ENCODE assay signal across 8 cellular contexts in the genomic region with DNA sequence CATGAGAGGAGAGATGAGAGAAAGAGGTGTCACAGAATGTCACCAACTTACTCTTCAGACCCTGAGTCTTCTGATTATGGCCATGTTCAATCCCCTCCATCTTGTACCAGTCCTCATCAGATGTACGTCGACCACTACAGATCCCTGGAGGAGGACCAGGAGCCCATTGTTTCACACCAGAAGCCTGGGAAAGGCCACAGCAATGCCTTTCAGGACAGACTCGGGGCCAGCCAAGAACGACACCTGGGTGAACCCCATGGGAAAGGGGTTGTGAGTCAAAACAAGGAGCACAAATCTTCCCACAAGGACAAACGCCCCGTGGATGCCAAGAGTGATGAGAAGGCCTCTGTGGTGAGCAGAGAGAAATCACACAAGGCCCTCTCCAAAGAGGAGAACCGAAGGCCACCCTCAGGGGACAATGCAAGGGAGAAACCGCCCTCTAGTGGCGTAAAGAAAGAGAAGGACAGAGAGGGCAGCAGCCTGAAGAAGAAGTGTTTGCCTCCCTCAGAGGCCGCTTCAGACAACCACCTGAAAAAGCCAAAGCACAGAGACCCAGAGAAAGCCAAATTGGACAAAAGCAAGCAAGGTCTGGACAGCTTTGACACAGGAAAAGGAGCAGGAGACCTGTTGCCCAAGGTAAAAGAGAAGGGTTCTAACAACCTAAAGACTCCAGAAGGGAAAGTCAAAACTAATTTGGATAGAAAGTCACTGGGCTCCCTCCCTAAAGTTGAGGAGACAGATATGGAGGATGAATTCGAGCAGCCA. TPM values are rescaled to one million over a fixed set of nuclear protein-coding genes. Genes with fewer than 3 reads are reported as not detected.
DNase-seq lines count a peak whose midpoint lies in the region; ATAC-seq and TF ChIP-seq lines count a peak whose summit lies in the region.

No MANE protein-coding gene starts in this region.

- ATAC-seq in activated naive CD8-positive, alpha-beta T cell treated with anti-CD3 and anti-CD28 coated beads, Interleukin-2, amount 10 ng/mL, durations not matched to agents 7 days and 5 days (ENCODE audit: low read depth) = peak; percentile 74
- no peak for ATAC-seq in HG03108 (IDR thresholded peaks at IDR 0.05; ENCODE audit: unreplicated experiment)

- no peaks in the 10 kb centered on the region for H3K9me3 Mint-ChIP-seq in Calu3 (ENCODE audit: low read depth, unreplicated experiment)
- H3K9me3 Mint-ChIP-seq in activated naive CD8-positive, alpha-beta T cell treated with anti-CD3 and anti-CD28 coated beads, Interleukin-2, amount 10 ng/mL, durations not matched to agents 7 days and 5 days = no peaks in the 10 kb centered on the region

- in situ Hi-C loops in HAP-1 (cut with MboI; ENCODE audit: low sequenced_read_pairs) = loop anchor here (10.0 kb wide), 1 partner anchor 206 kb away; no protein-coding TSS in a partner anchor

- H4K20me1 ChIP-seq in OCI-LY7 (ENCODE audit: insufficient read depth, low read length) = peaks cover 17% of the 10 kb centered on the region

- no peaks in the 10 kb centered on the region for H3K4me1 ChIP-seq in HAP-1
- peaks cover 7% of the 10 kb centered on the region for H3K4me1 ChIP-seq in OCI-LY7 (ENCODE audit: insufficient read depth, low read length, poor library complexity, severe bottlenecking)

- DNase-seq in Calu3 (peak; percentile 50), HAP-1 (ENCODE audit: low spot score in 2 of 2) (peak; percentile 54 to 63), OCI-LY7 (ENCODE audit: low spot score) (peak; percentile 76), hepatic stellate cell (ENCODE audit: low spot score) (peak; percentile 80), amniotic stem cell (lab: John Stamatoyannopoulos, UW) (no peak)
- no peak for DNase-seq in activated naive CD8-positive, alpha-beta T cell treated with anti-CD3 and anti-CD28 coated beads, Interleukin-2, amount 10 ng/mL, durations not matched to agents 7 days and 5 days
- DNase-seq in stimulated activated CD8-positive, alpha-beta memory T cell treated with anti-CD3 and anti-CD28 coated beads, Interleukin-4, amount 100 ng/mL, for 48 hours = peak; percentile 51

- H3K4me3 Mint-ChIP-seq in Calu3 (ENCODE audit: low read depth, unreplicated experiment) = no peak overlapping the region
- no peak overlapping the region for H3K4me3 Mint-ChIP-seq in activated naive CD8-positive, alpha-beta T cell treated with anti-CD3 and anti-CD28 coated beads, Interleukin-2, amount 10 ng/mL, durations not matched to agents 7 days and 5 days

- H3K4me1 Mint-ChIP-seq in Calu3 (ENCODE audit: low read depth, unreplicated experiment) = peaks cover 6% of the 10 kb centered on the region
- peaks cover 19% of the 10 kb centered on the region for H3K4me1 Mint-ChIP-seq in activated naive CD8-positive, alpha-beta T cell treated with anti-CD3 and anti-CD28 coated beads, Interleukin-2, amount 10 ng/mL, durations not matched to agents 7 days and 5 days

- TF ChIP-seq CTCF in Calu3 (IDR thresholded peaks at IDR 0.05; ENCODE audit: unreplicated experiment) (peak; percentile 56), OCI-LY7 (conservative IDR thresholded peaks at IDR 0.05; ENCODE audit: low read length) (peak; percentile 92)

- H3K36me3 ChIP-seq in HAP-1 (replicated peaks) (peaks cover 77% of the 10 kb centered on the region), OCI-LY7 (ENCODE audit: insufficient read depth, low read length) (peaks cover 95% of the 10 kb centered on the region)

- H3K27ac ChIP-seq in OCI-LY7 (ENCODE audit: low read depth, low read length, poor library complexity, severe bottlenecking) = no peak overlapping the region

- POLR2A ChIA-PET in OCI-LY7 (lab: Charles Lee) = interaction anchor here (0.6 kb wide), 1 partner anchor 770 kb away, joined by 3 read pairs; no protein-coding TSS in a partner anchor
- POLR2A ChIA-PET in activated naive CD8-positive, alpha-beta T cell treated with anti-CD3 and anti-CD28 coated beads, Interleukin-2, amount 10 ng/mL, durations not matched to agents 7 days and 5 days (lab: Charles Lee) = interaction anchor here (1.0 to 1.6 kb wide), 2 partner anchors 8 to 27 kb away, joined by 3 to 4 read pairs; partner anchors contain the start of genes ELOA and PITHD1

- TSS peak; percentile 30 for BruUV-seq in Calu3 (replicated peaks; lab: Mats Ljungman, UMichigan)
- TSS peak; percentile 49 for BruUV-seq in OCI-LY7 (replicated peaks; lab: Mats Ljungman, UMichigan)

- H3K27me3 ChIP-seq in HAP-1 (ENCODE audit: low read depth) = no peaks in the 10 kb centered on the region

- H3K4me2 ChIP-seq in OCI-LY7 (ENCODE audit: low read length) = no peak overlapping the region

- H3K9me3 ChIP-seq in HAP-1 (no peaks in the 10 kb centered on the region), OCI-LY7 (ENCODE audit: low read length) (no peaks in the 10 kb centered on the region)

- H2AFZ ChIP-seq in OCI-LY7 (ENCODE audit: low read length) = no peak overlapping the region

- H3K4me3 ChIP-seq in HAP-1 (no peak overlapping the region), OCI-LY7 (ENCODE audit: low read depth, low read length, poor library complexity, severe bottlenecking) (no peak overlapping the region)

- H3K79me2 ChIP-seq in OCI-LY7 (ENCODE audit: insufficient read depth, low read depth, low read length) = peaks cover 43% of the 10 kb centered on the region

- no peaks in the 10 kb centered on the region for H3K27me3 Mint-ChIP-seq in Calu3 (ENCODE audit: unreplicated experiment)
- H3K27me3 Mint-ChIP-seq in activated naive CD8-positive, alpha-beta T cell treated with anti-CD3 and anti-CD28 coated beads, Interleukin-2, amount 10 ng/mL, durations not matched to agents 7 days and 5 days = no peaks in the 10 kb centered on the region

- intact Hi-C loops in Calu3 (cut with micrococcal nuclease; ENCODE audit: unreplicated experiment) (no loop called here), OCI-LY7 (cut with micrococcal nuclease; ENCODE audit: unreplicated experiment) (loop anchor here (1.0 to 5.0 kb wide), 3 partner anchors 34 to 206 kb away; no protein-coding TSS in a partner anchor)

- H3K27ac Mint-ChIP-seq in Calu3 (ENCODE audit: unreplicated experiment) = peak overlapping the region; percentile 48
- no peak overlapping the region for H3K27ac Mint-ChIP-seq in activated naive CD8-positive, alpha-beta T cell treated with anti-CD3 and anti-CD28 coated beads, Interleukin-2, amount 10 ng/mL, durations not matched to agents 7 days and 5 days

- H3K36me3 Mint-ChIP-seq in Calu3 (ENCODE audit: insufficient read depth, unreplicated experiment) = peaks cover 38% of the 10 kb centered on the region
- H3K36me3 Mint-ChIP-seq in activated naive CD8-positive, alpha-beta T cell treated with anti-CD3 and anti-CD28 coated beads, Interleukin-2, amount 10 ng/mL, durations not matched to agents 7 days and 5 days = peaks cover 25% of the 10 kb centered on the region

- CTCF ChIA-PET in Calu3 (lab: Charles Lee) (no interaction called here), OCI-LY7 (lab: Charles Lee; ENCODE audit: unreplicated experiment) (no interaction called here)

- no peaks in the 10 kb centered on the region for H3K9me2 ChIP-seq in OCI-LY7 (ENCODE audit: insufficient read depth, low read length)

RNA-seq across cellular contexts. Expression of gene ELOA, which starts 8.0 kb away (rescaled TPM):
- total RNA-seq in Calu3 (2022) (32.4 and 36.5 TPM in 2 replicates), OCI-LY7 (2022) (35.8 and 41.0 TPM in 2 replicates)
- 24.7 and 29.1 TPM in 2 replicates for total RNA-seq in OCI-LY7 (2014; rRNA removed; shearing (Covaris generic))
- 10 to 100 TPM; 27.0 to 27.7 TPM for total RNA-seq in activated naive CD8-positive, alpha-beta T cell treated with anti-CD3 and anti-CD28 coated beads, Interleukin-2, amount 10 ng/mL, durations not matched to agents 7 days and 5 days

RNA-seq across cellular contexts. Expression of gene PITHD1, which starts 27.0 kb away (rescaled TPM):
- total RNA-seq in Calu3 (2022) (30.6 and 33.0 TPM in 2 replicates), OCI-LY7 (2022) (63.6 and 67.2 TPM in 2 replicates)
- 89.9 and 90.8 TPM in 2 replicates for total RNA-seq in OCI-LY7 (2014; rRNA removed; shearing (Covaris generic))
- 10 to 100 TPM; 64.0 to 64.5 TPM for total RNA-seq in activated naive CD8-positive, alpha-beta T cell treated with anti-CD3 and anti-CD28 coated beads, Interleukin-2, amount 10 ng/mL, durations not matched to agents 7 days and 5 days

RNA-seq across cellular contexts. Expression of gene LYPLA2, which starts 39.7 kb away (rescaled TPM):
- total RNA-seq in Calu3 (2022) (52.0 and 66.5 TPM in 2 replicates), OCI-LY7 (2022) (66.5 and 68.3 TPM in 2 replicates)
- 65.1 and 91.2 TPM in 2 replicates for total RNA-seq in OCI-LY7 (2014; rRNA removed; shearing (Covaris generic))
- total RNA-seq in activated naive CD8-positive, alpha-beta T cell treated with anti-CD3 and anti-CD28 coated beads, Interleukin-2, amount 10 ng/mL, durations not matched to agents 7 days and 5 days = 10 to 100 TPM; 67.0 to 82.5 TPM

RNA-seq across cellular contexts. Expression of gene GALE, which starts 49.3 kb away (rescaled TPM):
- total RNA-seq in Calu3 (2022) = 76.7 and 97.9 TPM in 2 replicates
- 17.9 and 19.6 TPM in 2 replicates for total RNA-seq in OCI-LY7 (2014; rRNA removed; shearing (Covaris generic))
- 16.0 and 16.8 TPM in 2 replicates for total RNA-seq in OCI-LY7 (2022)
- total RNA-seq in activated naive CD8-positive, alpha-beta T cell treated with anti-CD3 and anti-CD28 coated beads, Interleukin-2, amount 10 ng/mL, durations not matched to agents 7 days and 5 days = 10 to 100 TPM; 18.6 to 19.4 TPM

RNA-seq across cellular contexts. Expression of gene RPL11, which starts 59.6 kb away (rescaled TPM):
- total RNA-seq in Calu3 (2022) = 588 and 622 TPM in 2 replicates
- 1,891 and 2,496 TPM in 2 replicates for total RNA-seq in OCI-LY7 (2014; rRNA removed; shearing (Covaris generic))
- 1,767 and 1,774 TPM in 2 replicates for total RNA-seq in OCI-LY7 (2022)
- total RNA-seq in activated naive CD8-positive, alpha-beta T cell treated with anti-CD3 and anti-CD28 coated beads, Interleukin-2, amount 10 ng/mL, durations not matched to agents 7 days and 5 days = 1,000 to 10,000 TPM; 1,289 to 1,405 TPM

Comparison
In these comparisons a context has a peak if more than half of its experiments do, and no peak if none do; other contexts are left out.
1. DNase-seq: peak in Calu3 (single experiment), HAP-1 (2 of 2), OCI-LY7 (single experiment), hepatic stellate cell (single experiment) and stimulated activated CD8-positive, alpha-beta memory T cell treated with anti-CD3 and anti-CD28 coated beads, Interleukin-4, amount 100 ng/mL, for 48 hours (single experiment); none in activated naive CD8-positive, alpha-beta T cell treated with anti-CD3 and anti-CD28 coated beads, Interleukin-2, amount 10 ng/mL, durations not matched to agents 7 days and 5 days (single experiment) and amniotic stem cell (single experiment).